ENCODE assay signal across 21 cellular contexts in genomic region chr13:50292082-50292481, GRCh38.
A peak's percentile ranks its signal among the peaks of the same experiment; 100 is the strongest.
DNase-seq lines count a peak whose midpoint lies in the region; ATAC-seq lines count a peak whose summit lies in the region.
"Had no signal": no experiment of that assay in that cellular context is flagged by ENCODE, and none has a peak within 500 bp of the region (broad histone marks: within the 10 kb centered on the region; RNA-seq: fewer than 3 reads in every experiment).

No MANE protein-coding gene starts in this region.

- no peak overlapping the region for H3K4ac ChIP-seq in mesenchymal stem cell (ENCODE audit: low read depth in 1 of 2, low read length in 2 of 2)

- H2BK120ac ChIP-seq in mesenchymal stem cell (ENCODE audit: low read depth, low read length): no peak overlapping the region

- H3K27me3 ChIP-seq in mesenchymal stem cell (ENCODE audit: control insufficient read depth in 1 of 2, insufficient read depth in 1 of 2, low read length in 2 of 2): no peaks in the 10 kb centered on the region

- no peak overlapping the region for H2BK15ac ChIP-seq in mesenchymal stem cell (ENCODE audit: low read depth, poor library complexity, severe bottlenecking)

- no peaks in the 10 kb centered on the region for H3K36me3 ChIP-seq in mesenchymal stem cell (ENCODE audit: control insufficient read depth in 1 of 2, insufficient read depth in 2 of 2, low read depth in 1 of 2, low read length in 2 of 2)

- WGBS in mesenchymal stem cell: 100% methylated on average over 1 of the region's 1 CpG

- DNase-seq in ACHN (peak; percentile 1), MV-4-11 (lab: John Stamatoyannopoulos, UW) (peak; percentile 40), mesenchymal stem cell (peak; percentile 23), HUDEP-2 (lab: John Stamatoyannopoulos, UW; ENCODE audit: unreplicated experiment in 76 of 76) (no peak), DMS153 (lab: John Stamatoyannopoulos, UW) (no peak), anterior cingulate cortex (lab: John Stamatoyannopoulos, UW) (no peak)
- DNase-seq in activated T-cell treated with anti-CD3 and anti-CD28 coated beads, Interleukin-2, amount 50 U/mL, for 1 hour: no peak
- DNase-seq: CD8-positive, alpha-beta T cell; H7; HFFc6; Karpas-422; NCI-H1417; NCI-H187; NCI-H2107; NCI-H2227 treated with DMSO at 0.1 percent for 48 hours; NCI-H524 treated with DMSO at 0.1 percent for 48 hours; Right ventricle myocardium superior; SW 1271 had no signal

- ATAC-seq in activated T-helper 17 cell treated with anti-CD3 and anti-CD28 coated beads, Interleukin-2, amount 50 U/mL, for 72 hours (replicated peaks): peak; percentile 45
- ATAC-seq: CD8-positive, alpha-beta T cell had no signal

- H3K79me1 ChIP-seq in mesenchymal stem cell (replicated peaks; ENCODE audit: low read length, poor library complexity, severe bottlenecking): no peaks in the 10 kb centered on the region

- no peak overlapping the region for H3K27ac ChIP-seq in mesenchymal stem cell (ENCODE audit: low read length, poor library complexity, severe bottlenecking)
- H3K27ac ChIP-seq: HL-60 had no signal

- H3K27me3 Mint-ChIP-seq in activated T-helper 17 cell treated with anti-CD3 and anti-CD28 coated beads, Interleukin-2, amount 50 U/mL, for 72 hours: no peaks in the 10 kb centered on the region

- H2AFZ ChIP-seq in mesenchymal stem cell (ENCODE audit: low read depth, low read length): no peak overlapping the region

- no peak overlapping the region for H4K8ac ChIP-seq in mesenchymal stem cell (ENCODE audit: low read length)

- H3K4me3 Mint-ChIP-seq in activated T-helper 17 cell treated with anti-CD3 and anti-CD28 coated beads, Interleukin-2, amount 50 U/mL, for 72 hours: no peak overlapping the region
- H3K4me3 Mint-ChIP-seq: CD8-positive, alpha-beta T cell; HFFc6; IgD-negative memory B cell had no signal

- H3K4me2 ChIP-seq in mesenchymal stem cell (ENCODE audit: low read length, poor library complexity, severe bottlenecking): no peak overlapping the region

- no peak overlapping the region for H3K14ac ChIP-seq in mesenchymal stem cell (ENCODE audit: low read length in 2 of 2)

- H2BK5ac ChIP-seq in mesenchymal stem cell (ENCODE audit: low read depth, low read length, poor library complexity, severe bottlenecking): no peak overlapping the region

- in situ Hi-C loops in ACHN (cut with HindIII; ENCODE audit: low pct_ligation_motif_present, low pct_unique_long_range_greater_than_20kb, low sequenced_read_pairs): no loop called here

- H3K4me1 Mint-ChIP-seq in activated T-helper 17 cell treated with anti-CD3 and anti-CD28 coated beads, Interleukin-2, amount 50 U/mL, for 72 hours: peaks cover 7% of the 10 kb centered on the region

- H2BK12ac ChIP-seq in mesenchymal stem cell (ENCODE audit: low read length in 2 of 2): no peak overlapping the region

- H3K18ac ChIP-seq in mesenchymal stem cell (ENCODE audit: low read depth in 1 of 2, low read length in 2 of 2): no peak overlapping the region

- H3K9me3 Mint-ChIP-seq in activated T-helper 17 cell treated with anti-CD3 and anti-CD28 coated beads, Interleukin-2, amount 50 U/mL, for 72 hours: no peaks in the 10 kb centered on the region
- H3K9me3 Mint-ChIP-seq: CD8-positive, alpha-beta T cell; HFFc6 had no signal

- H3K9ac ChIP-seq in mesenchymal stem cell (ENCODE audit: low read length): peak overlapping the region; percentile 27

- no peaks in the 10 kb centered on the region for H3K36me3 Mint-ChIP-seq in activated T-helper 17 cell treated with anti-CD3 and anti-CD28 coated beads, Interleukin-2, amount 50 U/mL, for 72 hours (ENCODE audit: low read depth)
- H3K36me3 Mint-ChIP-seq: CD8-positive, alpha-beta T cell had no signal

- no peaks in the 10 kb centered on the region for H3K9me3 ChIP-seq in mesenchymal stem cell (ENCODE audit: control insufficient read depth, low read length)

- H3K4me3 ChIP-seq in mesenchymal stem cell (ENCODE audit: insufficient read depth in 1 of 2, low read depth in 1 of 2, low read length in 2 of 2): no peak overlapping the region

- H2AK5ac ChIP-seq in mesenchymal stem cell (ENCODE audit: low read length, severe bottlenecking): no peak overlapping the region

- H3K23ac ChIP-seq in mesenchymal stem cell (ENCODE audit: low read length in 2 of 2): no peak overlapping the region

- no peaks in the 10 kb centered on the region for H3K4me1 ChIP-seq in mesenchymal stem cell (ENCODE audit: control insufficient read depth, insufficient read depth, low read depth, low read length)

- no peak overlapping the region for H4K91ac ChIP-seq in mesenchymal stem cell (ENCODE audit: low read length)

- no peak overlapping the region for H3K27ac Mint-ChIP-seq in activated T-helper 17 cell treated with anti-CD3 and anti-CD28 coated beads, Interleukin-2, amount 50 U/mL, for 72 hours
- H3K27ac Mint-ChIP-seq: CD8-positive, alpha-beta T cell; HFFc6; IgD-negative memory B cell had no signal

Comparison
In these comparisons a context has a peak if more than half of its experiments do, and no peak if none do; other contexts are left out.
1. DNase-seq: peak in ACHN (single experiment), MV-4-11 (single experiment) and mesenchymal stem cell (single experiment); none in activated T-cell treated with anti-CD3 and anti-CD28 coated beads, Interleukin-2, amount 50 U/mL, for 1 hour (single experiment), HUDEP-2 (0 of 76), DMS153 (single experiment) and anterior cingulate cortex (0 of 58).